Comparison of ENCODE assay signal across 15 cellular contexts in the genomic region with DNA sequence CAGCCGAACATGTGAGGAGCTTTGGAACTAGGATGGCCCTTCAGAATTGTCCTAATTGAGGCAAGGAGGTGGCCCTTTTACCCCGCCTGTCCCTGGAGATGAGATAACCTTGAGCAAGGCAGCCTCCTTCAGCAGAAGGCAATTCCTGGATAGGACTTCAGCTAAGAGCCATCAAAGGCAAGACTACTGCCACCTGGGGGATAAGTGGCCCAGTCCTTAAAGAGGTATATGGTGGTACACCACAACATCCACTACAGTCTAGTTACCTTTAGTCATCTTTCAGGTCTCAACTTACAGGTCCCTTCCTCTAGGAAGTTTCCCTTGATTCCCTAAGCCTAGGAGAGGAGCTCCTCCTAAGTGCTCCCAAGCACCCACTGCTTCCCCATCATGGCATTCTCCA.
A peak's percentile ranks its signal among the peaks of the same experiment; 100 is the strongest.
DNase-seq lines count a peak whose midpoint lies in the region; ATAC-seq, FAIRE-seq and TF ChIP-seq lines count a peak whose summit lies in the region.
"Had no signal": no experiment of that assay in that cellular context is flagged by ENCODE, and none has a peak within 500 bp of the region (broad histone marks: within the 10 kb centered on the region; RNA-seq: fewer than 3 reads in every experiment).

No MANE protein-coding gene starts in this region.

- H3K23ac ChIP-seq in H1 (ENCODE audit: insufficient read length): no peak overlapping the region

- no peak overlapping the region for H3K18ac ChIP-seq in H1 (ENCODE audit: extremely low read depth, low read length)

- 72% methylated on average over 2 of the region's 2 CpGs; no CpG with 5 or more reads in 1 of the 2 experiments for WGBS in H1 (ENCODE audit: extremely low coverage in 1 of 2, insufficient coverage in 1 of 2, insufficient read length in 1 of 2, insufficient replicate concordance in 2 of 2, low coverage in 1 of 2, low lambda C conversion rate in 2 of 2, missing lambda C conversion rate in 1 of 2), 2 experiments

- H2AFZ ChIP-seq in H1 (ENCODE audit: low read length): no peak overlapping the region
- H2AFZ ChIP-seq: GM23338 had no signal

- POLR2A ChIA-PET in H1 (lab: Charles Lee; ENCODE audit: partially characterized antibody): no interaction called here

- H3K27ac Mint-ChIP-seq in stimulated activated memory B cell treated with anti-CD40 and anti-IgM and Interleukin-4, amounts not matched to agents 10 μg/mL and 1 μg/mL and 100 μg/mL, for 72 hours: no peak overlapping the region
- H3K27ac Mint-ChIP-seq in CD14-positive monocyte: no peak overlapping the region
- H3K27ac Mint-ChIP-seq: CD8-positive, alpha-beta memory T cell; GM23338; HFFc6 had no signal

- peak overlapping the region; percentile 19; the same call in 1 of the 2 replicates for H2BK12ac ChIP-seq in H1 (ENCODE audit: low read depth, low read length)

- H2BK120ac ChIP-seq in H1 (replicated peaks; ENCODE audit: low read depth, low read length): no peak overlapping the region

- H3K9me3 Mint-ChIP-seq in stimulated activated memory B cell treated with anti-CD40 and anti-IgM and Interleukin-4, amounts not matched to agents 10 μg/mL and 1 μg/mL and 100 μg/mL, for 72 hours: no peaks in the 10 kb centered on the region
- peaks cover 2 to 4% (median 2%) of the 10 kb centered on the region in 7 donors for H3K9me3 Mint-ChIP-seq in CD14-positive monocyte
- H3K9me3 Mint-ChIP-seq: GM23338, HFFc6 had no signal

- no peak overlapping the region for H2BK15ac ChIP-seq in H1 (ENCODE audit: low read length)

- no peak overlapping the region for H3K4me3 Mint-ChIP-seq in stimulated activated memory B cell treated with anti-CD40 and anti-IgM and Interleukin-4, amounts not matched to agents 10 μg/mL and 1 μg/mL and 100 μg/mL, for 72 hours
- no peak overlapping the region for H3K4me3 Mint-ChIP-seq in CD14-positive monocyte
- H3K4me3 Mint-ChIP-seq: CD8-positive, alpha-beta memory T cell; GM23338; HFFc6 had no signal

- no peaks in the 10 kb centered on the region for H3K4me1 ChIP-seq in H1 (replicated peaks in 1 of 4; ENCODE audit: control insufficient read depth in 3 of 4, insufficient read depth in 4 of 4, low read length in 3 of 4)
- H3K4me1 ChIP-seq: HAP-1 had no signal

- TF ChIP-seq POLR2A in H1 (IDR thresholded peaks at IDR 0.05; ENCODE audit: control extremely low read depth in 1 of 2, low read depth in 2 of 2, low read length in 2 of 2): no peak

- H3K4ac ChIP-seq in H1 (replicated peaks; ENCODE audit: insufficient read length, low read depth, low read length): no peak overlapping the region

- H3K36me3 Mint-ChIP-seq in stimulated activated memory B cell treated with anti-CD40 and anti-IgM and Interleukin-4, amounts not matched to agents 10 μg/mL and 1 μg/mL and 100 μg/mL, for 72 hours: no peaks in the 10 kb centered on the region
- H3K36me3 Mint-ChIP-seq in CD14-positive monocyte: no peaks in the 10 kb centered on the region
- H3K36me3 Mint-ChIP-seq: CD8-positive, alpha-beta memory T cell had no signal

- H3K23me2 ChIP-seq in H1 (ENCODE audit: low read depth, low read length): no peaks in the 10 kb centered on the region

- H4K91ac ChIP-seq in H1 (replicated peaks; ENCODE audit: insufficient read length, low read length): no peak overlapping the region

- H3K79me1 ChIP-seq in H1 (ENCODE audit: low read depth, low read length): no peaks in the 10 kb centered on the region

- H3K4me2 ChIP-seq in H1 (ENCODE audit: insufficient read depth in 1 of 2, low read depth in 2 of 2, low read length in 2 of 2): no peak overlapping the region
- H3K4me2 ChIP-seq: GM23338 had no signal

- no peak overlapping the region for H4K5ac ChIP-seq in H1 (ENCODE audit: insufficient read length, low read depth, low read length)

- peak in 1 of 2 experiments; percentile 18; a peak in 1 of 4 replicates for TF ChIP-seq RAD21 in H1 (IDR thresholded peaks at IDR 0.05 in 1 of 2, conservative IDR thresholded peaks at IDR 0.05 in 1 of 2; ENCODE audit: low read depth in 2 of 2, low read length in 2 of 2)

- H3K27me3 ChIP-seq in H1 (replicated peaks in 1 of 4; ENCODE audit: control insufficient read depth in 3 of 4, extremely low read depth in 1 of 4, insufficient read depth in 3 of 4, low read length in 3 of 4): no peaks in the 10 kb centered on the region

- intact Hi-C loops in Right ventricle myocardium inferior (cut with DNase I): no loop called here
- intact Hi-C loops in CD14-positive monocyte (cut with micrococcal nuclease): no loop called here

- H2BK5ac ChIP-seq in H1 (ENCODE audit: low read depth, low read length): no peak overlapping the region

- no peaks in the 10 kb centered on the region for H3K4me1 Mint-ChIP-seq in stimulated activated memory B cell treated with anti-CD40 and anti-IgM and Interleukin-4, amounts not matched to agents 10 μg/mL and 1 μg/mL and 100 μg/mL, for 72 hours
- H3K4me1 Mint-ChIP-seq in CD14-positive monocyte: no peaks in the 10 kb centered on the region
- H3K4me1 Mint-ChIP-seq: CD8-positive, alpha-beta memory T cell had no signal

- H3K79me2 ChIP-seq in H1 (ENCODE audit: control insufficient read depth in 1 of 2, insufficient read depth in 2 of 2, low read length in 2 of 2): no peaks in the 10 kb centered on the region

- H3K4me3 ChIP-seq in H1 (ENCODE audit: extremely low read depth in 1 of 4, insufficient read depth in 2 of 4, low read depth in 3 of 4, low read length in 4 of 4): no peak overlapping the region
- H3K4me3 ChIP-seq: GM23338, HAP-1 had no signal

- H2BK20ac ChIP-seq in H1 (ENCODE audit: low read length): no peak overlapping the region

- H3K9ac ChIP-seq in H1 (replicated peaks in 1 of 4; ENCODE audit: extremely low read depth in 1 of 4, low read depth in 3 of 4, low read length in 3 of 4): no peak overlapping the region

- no peaks in the 10 kb centered on the region for H3K36me3 ChIP-seq in H1 (ENCODE audit: control insufficient read depth in 2 of 4, insufficient read depth in 4 of 4, low read length in 3 of 4)
- H3K36me3 ChIP-seq: HAP-1 had no signal

- TF ChIP-seq EP300 in H1 (IDR thresholded peaks at IDR 0.05; ENCODE audit: borderline replicate concordance in 1 of 2, low read depth in 2 of 2, low read length in 2 of 2): no peak

- DNase-seq in DMS53 (lab: John Stamatoyannopoulos, UW) (peak; percentile 10), DMS53 treated with DMSO at 0.1 percent for 48 hours (lab: John Stamatoyannopoulos, UW; ENCODE audit: unreplicated experiment) (no peak), HTR-8/SVneo (ENCODE audit: insufficient read length, low spot score) (no peak), H1 (ENCODE audit: low read depth in 1 of 2, low spot score in 2 of 2) (no peak), dermis blood vessel endothelial cell (no peak), Right ventricle myocardium inferior (ENCODE audit: missing footprints) (no peak), CD14-positive monocyte (ENCODE audit: low spot score) (no peak)
- DNase-seq: Caco-2; CD8-positive, alpha-beta memory T cell; HFFc6 had no signal

- H4K8ac ChIP-seq in H1 (ENCODE audit: extremely low read depth, insufficient read depth, low read length): no peak overlapping the region

- peak; percentile 16 for FAIRE-seq in HTR-8/SVneo (lab: Jason Lieb, UNC)
- FAIRE-seq in H1 (lab: Jason Lieb, UNC): no peak
- FAIRE-seq: GM12891 had no signal

- ATAC-seq in stimulated activated memory B cell treated with anti-CD40 and anti-IgM and Interleukin-4, amounts not matched to agents 10 μg/mL and 1 μg/mL and 100 μg/mL, for 72 hours: peak; percentile 45
- no peak for ATAC-seq in Right ventricle myocardium inferior
- ATAC-seq: GM23338 had no signal

- CTCF ChIA-PET in H1 (lab: Charles Lee; ENCODE audit: partially characterized antibody): interaction anchor here (0.6 to 1.1 kb wide), 2 partner anchors 14 to 138 kb away, joined by 3 read pairs; no protein-coding TSS in a partner anchor

- H3K14ac ChIP-seq in H1 (ENCODE audit: insufficient read length): no peak overlapping the region

- H3K9me3 ChIP-seq in H1 (ENCODE audit: insufficient read depth in 2 of 2, low read depth in 1 of 2, low read length in 1 of 2): no peaks in the 10 kb centered on the region
- H3K9me3 ChIP-seq: HAP-1 had no signal

- H3K27ac ChIP-seq in H1 (ENCODE audit: low read depth, low read length): no peak overlapping the region
- H3K27ac ChIP-seq: 22Rv1 had no signal

- no peaks in the 10 kb centered on the region for H4K20me1 ChIP-seq in H1 (replicated peaks in 1 of 2; ENCODE audit: control insufficient read depth in 1 of 2, insufficient read depth in 2 of 2, low read length in 2 of 2)

- no peaks in the 10 kb centered on the region for H3K27me3 Mint-ChIP-seq in stimulated activated memory B cell treated with anti-CD40 and anti-IgM and Interleukin-4, amounts not matched to agents 10 μg/mL and 1 μg/mL and 100 μg/mL, for 72 hours
- H3K27me3 Mint-ChIP-seq in CD14-positive monocyte (ENCODE audit: low read depth in 3 of 3): peaks cover 0 to 6% (median 0%) of the 10 kb centered on the region in 3 donors

- H2AK5ac ChIP-seq in H1 (ENCODE audit: low read depth, low read length): no peak overlapping the region

- no peak overlapping the region for H3K56ac ChIP-seq in H1 (replicated peaks; ENCODE audit: insufficient read length, low read depth, low read length)

- TF ChIP-seq CTCF in H1 (IDR thresholded peaks at IDR 0.05; ENCODE audit: control extremely low read depth in 1 of 3, insufficient read depth in 1 of 3, low read depth in 1 of 3, low read length in 3 of 3) (peak in 1 of 3 experiments; percentile 1; a peak in 1 of 4 replicates), CD14-positive monocyte (IDR thresholded peaks at IDR 0.05) (no peak)

TF ChIP-seq in H1, 55 proteins besides CTCF, POLR2A, EP300 and RAD21:
- TF ChIP-seq KDM4A (IDR thresholded peaks at IDR 0.05; ENCODE audit: low read depth, low read length, severe bottlenecking) (no peak), ASH2L (IDR thresholded peaks at IDR 0.05; ENCODE audit: low read length) (no peak), BACH1 (IDR thresholded peaks at IDR 0.05; ENCODE audit: low read length) (no peak), BCL11A (IDR thresholded peaks at IDR 0.05; ENCODE audit: low read depth in 2 of 2, low read length in 2 of 2) (no peak), JUN (IDR thresholded peaks at IDR 0.05; ENCODE audit: low read depth, low read length) (no peak), JUND (IDR thresholded peaks at IDR 0.05; ENCODE audit: low read length) (no peak), MAFK (IDR thresholded peaks at IDR 0.05; ENCODE audit: low read depth, low read length) (no peak)
